20 cellular contexts compared by ENCODE assay signal in genomic region chr6:45592991-45593390, GRCh38.
A peak's percentile ranks its signal among the peaks of the same experiment; 100 is the strongest.
DNase-seq lines count a peak whose midpoint lies in the region; ATAC-seq and TF ChIP-seq lines count a peak whose summit lies in the region.
"Had no signal": no experiment of that assay in that cellular context is flagged by ENCODE, and none has a peak within 500 bp of the region (broad histone marks: within the 10 kb centered on the region; RNA-seq: fewer than 3 reads in every experiment).

No MANE protein-coding gene starts in this region.

- DNase-seq in natural killer cell treated with Interleukin-12 subunit alpha and Interleukin-12 subunit beta and Interleukin-15 and Interleukin-18, amount 100 ng/mL, for 72 hours (ENCODE audit: low spot score) = no peak
- DNase-seq in natural killer cell (no peak), M059J (ENCODE audit: low read depth) (peak; percentile 71), choroid plexus epithelial cell (ENCODE audit: low read depth) (peak; percentile 53), Ammon's horn (ENCODE audit: low spot score) (no peak), NCI-H1105 (lab: John Stamatoyannopoulos, UW) (no peak)
- DNase-seq: activated CD4-positive, alpha-beta T cell treated with anti-CD3 and anti-CD28 coated beads for 36 hours; activated effector memory CD4-positive, alpha-beta T cell treated with Interleukin-2 at 50 U/mL for 16 hours; body of pancreas; GM23248; kidney; NCI-H446; NCI-H774; ovary; retina; spleen; upper lobe of right lung had no signal

- no peak overlapping the region for H3K4me3 ChIP-seq in choroid plexus epithelial cell (ENCODE audit: low read depth, low read length)
- H3K4me3 ChIP-seq: body of pancreas, GM23248, ovary, spleen, upper lobe of right lung had no signal

- peaks cover 0 to 9% of the 10 kb centered on the region in 2 donors for H3K27me3 Mint-ChIP-seq in natural killer cell treated with Interleukin-12 subunit alpha and Interleukin-12 subunit beta and Interleukin-15 and Interleukin-18, amount 100 ng/mL, for 72 hours
- peaks cover 0 to 3% of the 10 kb centered on the region in 2 donors for H3K27me3 Mint-ChIP-seq in natural killer cell (ENCODE audit: low read depth in 2 of 2)
- H3K27me3 Mint-ChIP-seq: activated CD4-positive, alpha-beta T cell treated with anti-CD3 and anti-CD28 coated beads for 36 hours had no signal

- TF ChIP-seq CTCF in natural killer cell (IDR thresholded peaks at IDR 0.05) (no peak), choroid plexus epithelial cell (conservative IDR thresholded peaks at IDR 0.05; ENCODE audit: low read depth, low read length) (no peak)

- H3K27ac Mint-ChIP-seq in natural killer cell treated with Interleukin-12 subunit alpha and Interleukin-12 subunit beta and Interleukin-15 and Interleukin-18, amount 100 ng/mL, for 72 hours = peak overlapping the region; percentile 24 to 74
- H3K27ac Mint-ChIP-seq in natural killer cell = peak overlapping the region in 1 of 2 donors; percentile 4
- H3K27ac Mint-ChIP-seq: activated CD4-positive, alpha-beta T cell treated with anti-CD3 and anti-CD28 coated beads for 36 hours had no signal

- peaks cover 18 to 43% of the 10 kb centered on the region in 2 donors for H3K4me1 Mint-ChIP-seq in natural killer cell treated with Interleukin-12 subunit alpha and Interleukin-12 subunit beta and Interleukin-15 and Interleukin-18, amount 100 ng/mL, for 72 hours (ENCODE audit: low read depth in 2 of 2)
- peaks cover 19 to 20% of the 10 kb centered on the region in 2 donors for H3K4me1 Mint-ChIP-seq in natural killer cell

- no peak for ATAC-seq in natural killer cell treated with Interleukin-12 subunit alpha and Interleukin-12 subunit beta and Interleukin-15 and Interleukin-18, amount 100 ng/mL, for 72 hours
- ATAC-seq in natural killer cell = no peak
- ATAC-seq in GM18870 (IDR thresholded peaks at IDR 0.05; ENCODE audit: unreplicated experiment) = no peak
- ATAC-seq: activated CD4-positive, alpha-beta T cell treated with anti-CD3 and anti-CD28 coated beads for 36 hours; body of pancreas; upper lobe of right lung had no signal

- H3K36me3 Mint-ChIP-seq in natural killer cell treated with Interleukin-12 subunit alpha and Interleukin-12 subunit beta and Interleukin-15 and Interleukin-18, amount 100 ng/mL, for 72 hours = no peaks in the 10 kb centered on the region
- no peaks in the 10 kb centered on the region for H3K36me3 Mint-ChIP-seq in natural killer cell

- peak overlapping the region; percentile 26 for H3K4me3 Mint-ChIP-seq in natural killer cell treated with Interleukin-12 subunit alpha and Interleukin-12 subunit beta and Interleukin-15 and Interleukin-18, amount 100 ng/mL, for 72 hours
- no peak overlapping the region for H3K4me3 Mint-ChIP-seq in natural killer cell
- H3K4me3 Mint-ChIP-seq: activated CD4-positive, alpha-beta T cell treated with anti-CD3 and anti-CD28 coated beads for 36 hours; nephron; T-helper 1 cell treated with Interleukin-12 subunit alpha and Interleukin-12 subunit beta and Interleukin-4 antibody, amounts not matched to agents 30 μg/mL and 1 μg/mL, for 36 hours had no signal

- no peaks in the 10 kb centered on the region for H3K9me3 Mint-ChIP-seq in natural killer cell treated with Interleukin-12 subunit alpha and Interleukin-12 subunit beta and Interleukin-15 and Interleukin-18, amount 100 ng/mL, for 72 hours
- H3K9me3 Mint-ChIP-seq in natural killer cell = no peaks in the 10 kb centered on the region

- intact Hi-C loops in natural killer cell (cut with micrococcal nuclease) = no loop called here

Comparison
In these comparisons a context has a peak if more than half of its experiments do, and no peak if none do; other contexts are left out.
1. DNase-seq: peak in M059J (single experiment) and choroid plexus epithelial cell (single experiment); none in natural killer cell treated with Interleukin-12 subunit alpha and Interleukin-12 subunit beta and Interleukin-15 and Interleukin-18, amount 100 ng/mL, for 72 hours (single experiment), natural killer cell (single experiment), Ammon's horn (single experiment) and NCI-H1105 (single experiment).